ENCODE assay signal across 9 cellular contexts in the genomic region with DNA sequence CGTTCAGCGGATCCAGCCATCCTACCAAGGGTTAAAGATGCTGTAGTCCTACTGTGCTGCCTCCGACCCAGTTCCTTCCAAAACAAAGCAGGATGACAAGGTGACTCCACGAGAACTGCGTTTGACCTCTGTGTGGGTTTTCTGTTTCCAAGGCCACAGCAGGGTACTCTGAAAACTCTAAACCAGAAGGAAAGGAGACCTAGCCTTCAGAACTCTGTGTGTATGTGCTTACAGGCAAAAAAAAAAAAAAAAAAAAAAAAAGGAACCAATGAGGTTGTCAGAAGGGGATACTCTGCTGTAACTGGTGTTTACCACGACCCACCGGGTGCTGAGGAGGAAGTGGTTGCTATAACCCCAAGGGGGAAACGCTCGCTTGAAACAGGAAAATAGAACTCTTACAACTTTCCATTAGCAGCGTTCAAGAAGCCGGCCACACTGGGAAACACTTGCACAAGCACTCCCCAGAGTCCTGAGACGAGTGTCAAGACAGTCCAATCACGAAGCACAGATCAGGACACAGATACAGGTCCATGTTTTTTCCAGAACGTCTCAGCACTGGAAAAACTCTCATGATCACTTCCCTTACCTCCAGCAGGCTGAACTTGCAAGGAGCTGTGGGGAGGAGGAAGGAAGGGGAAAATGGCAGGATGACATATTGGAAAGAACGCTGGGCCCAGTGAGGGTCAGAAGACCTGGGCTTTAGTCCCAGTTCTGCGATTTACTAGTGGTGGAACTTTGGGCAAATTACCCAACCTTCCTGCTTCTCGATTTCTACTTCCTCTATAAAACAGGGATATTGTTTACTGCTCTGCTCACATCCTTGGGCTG.
A peak's percentile ranks its signal among the peaks of the same experiment; 100 is the strongest.
DNase-seq lines count a peak whose midpoint lies in the region; ATAC-seq and TF ChIP-seq lines count a peak whose summit lies in the region.
"Had no signal": no experiment of that assay in that cellular context is flagged by ENCODE, and none has a peak within 500 bp of the region (broad histone marks: within the 10 kb centered on the region; RNA-seq: fewer than 3 reads in every experiment).

No MANE protein-coding gene starts in this region.

- ATAC-seq in GM18508 (IDR thresholded peaks at IDR 0.05; ENCODE audit: insufficient read depth, unreplicated experiment) (peak; percentile 55), HG02798 (IDR thresholded peaks at IDR 0.05; ENCODE audit: poor library complexity, unreplicated experiment) (peak; percentile 69), thoracic aorta (ENCODE audit: insufficient number of reproducible peaks, low FRiP score, low read depth) (no peak)

- POLR2A ChIA-PET in OCI-LY7 (lab: Charles Lee): interaction anchor here (0.6 to 10.9 kb wide), 8 partner anchors 11 to 1465 kb away, joined by 3 to 125 read pairs (median 8); no protein-coding TSS in a partner anchor

- peak overlapping the region; percentile 66 for H3K4me3 ChIP-seq in OCI-LY7 (ENCODE audit: low read depth, low read length, poor library complexity, severe bottlenecking)
- H3K4me3 ChIP-seq in mesodermal cell (ENCODE audit: extremely low read depth, insufficient read depth, low read length, poor library complexity, severe bottlenecking): no peak overlapping the region
- H3K4me3 ChIP-seq in thoracic aorta: no peak overlapping the region

- H3K9me2 ChIP-seq in OCI-LY7 (ENCODE audit: insufficient read depth, low read length): no peaks in the 10 kb centered on the region

- no peaks in the 10 kb centered on the region for H4K20me1 ChIP-seq in OCI-LY7 (ENCODE audit: insufficient read depth, low read length)

- peak overlapping the region; percentile 98 for H3K4me2 ChIP-seq in OCI-LY7 (ENCODE audit: low read length)

- peaks cover 91% of the 10 kb centered on the region for H3K79me2 ChIP-seq in OCI-LY7 (ENCODE audit: insufficient read depth, low read depth, low read length)

- peaks cover 20% of the 10 kb centered on the region for H3K36me3 ChIP-seq in OCI-LY7 (ENCODE audit: insufficient read depth, low read length)
- H3K36me3 ChIP-seq in mesodermal cell (ENCODE audit: control insufficient read depth, insufficient read depth, low read length): no peaks in the 10 kb centered on the region
- H3K36me3 ChIP-seq in thoracic aorta: no peaks in the 10 kb centered on the region

- DNase-seq in OCI-LY7 (ENCODE audit: low spot score) (peak; percentile 97), thoracic aorta (ENCODE audit: low spot score) (no peak), NCI-H69 (lab: John Stamatoyannopoulos, UW) (no peak), OCI-M2 (lab: John Stamatoyannopoulos, UW; ENCODE audit: unreplicated experiment) (no peak)

- peaks cover 98% of the 10 kb centered on the region for H3K4me1 Mint-ChIP-seq in activated naive CD8-positive, alpha-beta T cell (ENCODE audit: low read depth)

- 81 to 90% methylated on average over 10 to 14 of the region's 17 CpGs for WGBS in mesodermal cell (ENCODE audit: insufficient coverage in 2 of 2), 2 experiments

- peak overlapping the region; percentile 86 for H3K4me3 Mint-ChIP-seq in activated naive CD8-positive, alpha-beta T cell

- H3K9me3 ChIP-seq in OCI-LY7 (ENCODE audit: low read length) (no peaks in the 10 kb centered on the region), mesodermal cell (ENCODE audit: control insufficient read depth, low read length) (no peaks in the 10 kb centered on the region), thoracic aorta (no peaks in the 10 kb centered on the region)

- TF ChIP-seq CTCF in OCI-LY7 (conservative IDR thresholded peaks at IDR 0.05; ENCODE audit: low read length): no peak
- no peak for TF ChIP-seq CTCF in thoracic aorta (IDR thresholded peaks at IDR 0.05)

- no peak overlapping the region for H2AFZ ChIP-seq in OCI-LY7 (ENCODE audit: low read length)

- H3K27ac ChIP-seq in OCI-LY7 (ENCODE audit: low read depth, low read length, poor library complexity, severe bottlenecking) (peak overlapping the region; percentile 98), mesodermal cell (ENCODE audit: low read depth, low read length, severe bottlenecking) (peak overlapping the region; percentile 23), thoracic aorta (peak overlapping the region; percentile 79 to 95)
- H3K27ac ChIP-seq: KMS-11 had no signal

- peaks cover 98% of the 10 kb centered on the region for H3K4me1 ChIP-seq in OCI-LY7 (ENCODE audit: insufficient read depth, low read length, poor library complexity, severe bottlenecking)
- H3K4me1 ChIP-seq in mesodermal cell (ENCODE audit: control insufficient read depth, insufficient read depth, low read length, poor library complexity, severe bottlenecking): peaks cover 34% of the 10 kb centered on the region
- H3K4me1 ChIP-seq in thoracic aorta (ENCODE audit: control insufficient read depth in 1 of 2, low read depth in 2 of 2): peaks cover 30 to 50% of the 10 kb centered on the region in 2 donors

- H3K27me3 ChIP-seq in thoracic aorta (replicated peaks; ENCODE audit: insufficient read depth): no peaks in the 10 kb centered on the region

- peak overlapping the region; percentile 97 for H3K27ac Mint-ChIP-seq in activated naive CD8-positive, alpha-beta T cell

- intact Hi-C loops in OCI-LY7 (cut with micrococcal nuclease; ENCODE audit: unreplicated experiment): loop anchor here (1.0 to 2.0 kb wide), 3 partner anchors 22 to 62 kb away; no protein-coding TSS in a partner anchor

- CTCF ChIA-PET in OCI-LY7 (lab: Charles Lee; ENCODE audit: unreplicated experiment): interaction anchor here (3.5 kb wide), 1 partner anchor 13 kb away, joined by 23 read pairs; no protein-coding TSS in a partner anchor

- no peaks in the 10 kb centered on the region for H3K27me3 Mint-ChIP-seq in activated naive CD8-positive, alpha-beta T cell

- no TSS peak for BruUV-seq in OCI-LY7 (replicated peaks; lab: Mats Ljungman, UMichigan)

- peaks cover 9% of the 10 kb centered on the region for H3K36me3 Mint-ChIP-seq in activated naive CD8-positive, alpha-beta T cell

- no peaks in the 10 kb centered on the region for H3K9me3 Mint-ChIP-seq in activated naive CD8-positive, alpha-beta T cell (ENCODE audit: low read depth)

Comparison
In these comparisons a context has a peak if more than half of its experiments do, and no peak if none do; other contexts are left out.
1. H3K27ac ChIP-seq: peak in every context shown above with its lines; median percentile 98 in OCI-LY7; 87 in thoracic aorta; 23 in mesodermal cell.